In genomic region chr7:22110881-22111280, GRCh38 we compare ENCODE assay signal across 14 cellular contexts.
A peak's percentile ranks its signal among the peaks of the same experiment; 100 is the strongest.
DNase-seq lines count a peak whose midpoint lies in the region; ATAC-seq and TF ChIP-seq lines count a peak whose summit lies in the region.
"Had no signal": no experiment of that assay in that cellular context is flagged by ENCODE, and none has a peak within 500 bp of the region (broad histone marks: within the 10 kb centered on the region; RNA-seq: fewer than 3 reads in every experiment).

No MANE protein-coding gene starts in this region.

- H3K4me2 ChIP-seq in Karpas-422 (ENCODE audit: low read depth, low read length, poor library complexity, severe bottlenecking) (no peak overlapping the region), parathyroid adenoma (ENCODE audit: low read length) (no peak overlapping the region)
- H3K4me2 ChIP-seq: KMS-11 had no signal

- H2AFZ ChIP-seq in Karpas-422 (ENCODE audit: low read length) = no peak overlapping the region
- no peak overlapping the region for H2AFZ ChIP-seq in parathyroid adenoma

- TF ChIP-seq CTCF in parathyroid adenoma (IDR thresholded peaks at IDR 0.05) = no peak
- TF ChIP-seq CTCF in vagina (IDR thresholded peaks at IDR 0.05) = no peak

- H3K9me3 ChIP-seq in Karpas-422 (ENCODE audit: low read length) = no peaks in the 10 kb centered on the region
- H3K9me3 ChIP-seq in parathyroid adenoma (ENCODE audit: control insufficient read depth, low read length) = no peaks in the 10 kb centered on the region
- H3K9me3 ChIP-seq in vagina = no peaks in the 10 kb centered on the region
- H3K9me3 ChIP-seq: adrenal gland, colonic mucosa, esophagus muscularis mucosa had no signal

- H3K9me2 ChIP-seq in Karpas-422 (replicated peaks; ENCODE audit: insufficient read depth, low read length) = no peaks in the 10 kb centered on the region

- H3K9ac ChIP-seq in Karpas-422 (ENCODE audit: low read length) (no peak overlapping the region), parathyroid adenoma (no peak overlapping the region)
- H3K9ac ChIP-seq: KMS-11 had no signal

- H3K4me3 ChIP-seq in Karpas-422 (ENCODE audit: low read length) (no peak overlapping the region), parathyroid adenoma (ENCODE audit: low read depth, low read length) (no peak overlapping the region), vagina (no peak overlapping the region)
- H3K4me3 ChIP-seq: adrenal gland, colonic mucosa, esophagus muscularis mucosa, lung had no signal

- 0 out of 2 replicates have a peak overlapping the region, but pooled peaks have one; percentile 4 for H3K27ac ChIP-seq in Karpas-422 (ENCODE audit: low read length)
- peak overlapping the region; percentile 91 for H3K27ac ChIP-seq in angular gyrus (ENCODE audit: low read depth, low read length)
- peak overlapping the region; percentile 52 for H3K27ac ChIP-seq in parathyroid adenoma
- H3K27ac ChIP-seq in vagina = no peak overlapping the region
- H3K27ac ChIP-seq: adrenal gland, brain microvascular endothelial cell, colonic mucosa, esophagus muscularis mucosa, KMS-11 had no signal

- H3K27me3 ChIP-seq in Karpas-422 (ENCODE audit: low read length) (no peaks in the 10 kb centered on the region), parathyroid adenoma (ENCODE audit: control insufficient read depth, insufficient read depth, low read length) (no peaks in the 10 kb centered on the region), vagina (no peaks in the 10 kb centered on the region)
- H3K27me3 ChIP-seq: adrenal gland, brain microvascular endothelial cell, colonic mucosa had no signal

- no peak for ATAC-seq in HG02763 (IDR thresholded peaks at IDR 0.05; ENCODE audit: unreplicated experiment)

- H3K4me1 ChIP-seq in Karpas-422 (ENCODE audit: low read length) (no peaks in the 10 kb centered on the region), parathyroid adenoma (peaks cover 26% of the 10 kb centered on the region), vagina (no peaks in the 10 kb centered on the region)
- H3K4me1 ChIP-seq: adrenal gland, colonic mucosa had no signal

- peaks cover 6% of the 10 kb centered on the region; the same call in 1 of the 2 replicates for H3K36me3 ChIP-seq in Karpas-422 (ENCODE audit: insufficient read depth, low read length)
- no peaks in the 10 kb centered on the region for H3K36me3 ChIP-seq in parathyroid adenoma (ENCODE audit: control insufficient read depth, insufficient read depth, low read length)
- H3K36me3 ChIP-seq in vagina = no peaks in the 10 kb centered on the region
- H3K36me3 ChIP-seq: adrenal gland, brain microvascular endothelial cell, colonic mucosa, esophagus muscularis mucosa had no signal

- DNase-seq in Karpas-422 (no peak), globus pallidus (ENCODE audit: low spot score) (peak; percentile 82), vagina (ENCODE audit: extremely low spot score in 2 of 2) (no peak), A172 (ENCODE audit: low spot score) (no peak), GM03348 (ENCODE audit: low spot score) (no peak)

- no peaks in the 10 kb centered on the region for H4K20me1 ChIP-seq in Karpas-422 (ENCODE audit: insufficient read depth, low read depth, low read length)

- H3K79me2 ChIP-seq in Karpas-422 (ENCODE audit: low read length) = no peaks in the 10 kb centered on the region
- H3K79me2 ChIP-seq in parathyroid adenoma = no peaks in the 10 kb centered on the region

- TF ChIP-seq POLR2A in vagina (IDR thresholded peaks at IDR 0.05) = no peak

- intact Hi-C loops in vagina (cut with DNase I) = loop anchor here (5.0 to 10.0 kb wide), 2 partner anchors 144 to 376 kb away; no protein-coding TSS in a partner anchor
